9 cellular contexts compared by ENCODE assay signal in the genomic region with DNA sequence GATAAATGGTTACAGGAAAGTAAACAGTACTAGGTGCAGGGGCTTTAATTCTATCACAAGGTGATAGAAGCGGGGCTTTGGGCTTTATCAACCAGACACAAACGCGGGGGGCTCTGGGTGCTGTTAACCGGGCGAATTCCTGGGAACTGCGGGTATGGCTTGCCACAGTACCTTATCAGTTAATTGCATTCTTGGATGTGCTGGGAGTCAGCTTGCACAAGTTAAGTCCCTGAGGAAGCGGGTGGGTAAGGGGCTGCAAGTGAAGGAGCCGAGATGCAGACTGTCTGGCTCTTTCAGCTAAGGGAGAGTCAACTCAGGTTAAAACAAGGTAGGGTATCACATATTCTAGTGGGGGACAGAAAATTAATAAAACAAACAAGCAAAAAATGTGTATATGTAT. TPM values are rescaled to one million over a fixed set of nuclear protein-coding genes. Genes with fewer than 3 reads are reported as not detected.
DNase-seq lines count a peak whose midpoint lies in the region; ATAC-seq, FAIRE-seq and TF ChIP-seq lines count a peak whose summit lies in the region.
"Had no signal": no experiment of that assay in that cellular context is flagged by ENCODE, and none has a peak within 500 bp of the region (broad histone marks: within the 10 kb centered on the region; RNA-seq: fewer than 3 reads in every experiment).

No MANE protein-coding gene starts in this region.

- no peak for TF ChIP-seq RAD21 in GM12878 (IDR thresholded peaks at IDR 0.05; ENCODE audit: insufficient read depth, low read depth, low read length)

- H3K4me2 ChIP-seq in GM12878 (ENCODE audit: control insufficient read depth, insufficient read depth): peak overlapping the region; percentile 89

- no peaks in the 10 kb centered on the region for H3K27me3 ChIP-seq in GM12878 (replicated peaks in 1 of 2; ENCODE audit: control insufficient read depth in 2 of 2, insufficient read depth in 2 of 2, low read length in 1 of 2)

- in situ Hi-C loops in GM12878 (cut with MboI): no loop called here

- H2AFZ ChIP-seq in GM12878 (ENCODE audit: control insufficient read depth, low read depth, low read length): peak overlapping the region; percentile 83

- FAIRE-seq in GM12878 (lab: Jason Lieb, UNC): no peak

- intact Hi-C loops in GM12878 (cut with micrococcal nuclease; ENCODE audit: unreplicated experiment) (loop anchor here (2.0 to 5.0 kb wide), 3 partner anchors 79 to 199 kb away; no protein-coding TSS in a partner anchor), mucosa of descending colon (cut with DNase I, micrococcal nuclease) (no loop called here)

- RAD21 ChIA-PET in GM12878 (lab: Charles Lee; ENCODE audit: unreplicated experiment): interaction anchor here (0.8 to 1.7 kb wide), 8 partner anchors 67 to 224 kb away, joined by 3 to 10 read pairs (median 3); a partner anchor contains a TSS

- peak overlapping the region; percentile 64 for H3K9ac ChIP-seq in GM12878 (ENCODE audit: control insufficient read depth, insufficient read depth, low read length)

- peak overlapping the region; percentile 38 for H3K4me3 Mint-ChIP-seq in type B pancreatic cell

- SMC1A ChIA-PET in GM12878 (lab: Charles Lee; ENCODE audit: uncharacterized antibody, unreplicated experiment): interaction anchor here (0.8 to 3.3 kb wide), 12 partner anchors 14 to 310 kb away, joined by 3 to 12 read pairs (median 4); a partner anchor contains a TSS

- H3K9me3 Mint-ChIP-seq in type B pancreatic cell: no peaks in the 10 kb centered on the region

- no peaks in the 10 kb centered on the region for H3K36me3 Mint-ChIP-seq in type B pancreatic cell

- POLR2A ChIA-PET in GM12878 (lab: Charles Lee): interaction anchor here (0.6 to 1.5 kb wide), 3 partner anchors 111 to 496 kb away, joined by 3 to 4 read pairs (median 4); no protein-coding TSS in a partner anchor

- TF ChIP-seq POLR2A in GM12878 (IDR thresholded peaks at IDR 0.05; ENCODE audit: low read depth, low read length): no peak

- H3K36me3 ChIP-seq in GM12878 (ENCODE audit: control insufficient read depth in 2 of 2, insufficient read depth in 2 of 2, low read length in 1 of 2): no peaks in the 10 kb centered on the region
- no peaks in the 10 kb centered on the region for H3K36me3 ChIP-seq in mucosa of descending colon (ENCODE audit: low read depth)

- peaks cover 15% of the 10 kb centered on the region for H3K4me1 Mint-ChIP-seq in type B pancreatic cell (ENCODE audit: unreplicated experiment)

- peaks cover 6% of the 10 kb centered on the region for H3K27me3 Mint-ChIP-seq in type B pancreatic cell

- no peak for TF ChIP-seq EP300 in GM12878 (IDR thresholded peaks at IDR 0.05; ENCODE audit: borderline replicate concordance in 1 of 2, control insufficient read depth in 1 of 2, low read depth in 2 of 2, low read length in 2 of 2)

- H3K79me2 ChIP-seq in GM12878 (ENCODE audit: control insufficient read depth, insufficient read depth, low read length): no peaks in the 10 kb centered on the region

- 37% methylated on average over 8 of the region's 8 CpGs for WGBS in GM12878 (ENCODE audit: insufficient coverage, insufficient replicate concordance, low lambda C conversion rate, missing lambda C conversion rate)

- TF ChIP-seq CTCF in GM12878 (IDR thresholded peaks at IDR 0.05 in 2 of 3, conservative IDR thresholded peaks at IDR 0.05 in 1 of 3; ENCODE audit: control insufficient read depth in 2 of 3, extremely low read depth in 1 of 3, insufficient read depth in 1 of 3, low read depth in 3 of 3, low read length in 3 of 3) (no peak), mucosa of descending colon (IDR thresholded peaks at IDR 0.05) (no peak), type B pancreatic cell (conservative IDR thresholded peaks at IDR 0.05) (no peak)

- no peak overlapping the region for H3K27ac ChIP-seq in GM12878 (ENCODE audit: control insufficient read depth, insufficient read depth)

- CTCF ChIA-PET in GM12878 (lab: Yijun Ruan, JAX): interaction anchor here (1.0 to 1.8 kb wide), 3 partner anchors 16 to 159 kb away, joined by 3 to 6 read pairs (median 5); no protein-coding TSS in a partner anchor

- H3K9me3 ChIP-seq in GM12878 (replicated peaks; ENCODE audit: control insufficient read depth, insufficient read depth, low read length): no peaks in the 10 kb centered on the region
- H3K9me3 ChIP-seq in mucosa of descending colon: no peaks in the 10 kb centered on the region

- H3K4me1 ChIP-seq in GM12878 (ENCODE audit: control insufficient read depth, insufficient read depth, low read length) (peaks cover 13% of the 10 kb centered on the region), mucosa of descending colon (ENCODE audit: low read depth) (no peaks in the 10 kb centered on the region)

- no TSS peak for BruUV-seq in GM12878 (replicated peaks; lab: Mats Ljungman, UMichigan)

- no peaks in the 10 kb centered on the region for H4K20me1 ChIP-seq in GM12878 (ENCODE audit: control insufficient read depth, insufficient read depth)

- DNase-seq in activated naive CD4-positive, alpha-beta T cell treated with Interleukin-2 at 50 U/mL for 16 hours: peak; percentile 15
- DNase-seq in activated naive CD4-positive, alpha-beta T cell (lab: John Stamatoyannopoulos, UW): no peak
- DNase-seq in GM12878 (ENCODE audit: low read depth, low spot score) (no peak), mucosa of descending colon (no peak), type B pancreatic cell (ENCODE audit: extremely low spot score, unreplicated experiment) (no peak), glomerular visceral epithelial cell (ENCODE audit: extremely low spot score) (no peak), NOMO-1 treated with dmso at 0.1 percent for 144 hours (lab: John Stamatoyannopoulos, UW; ENCODE audit: unreplicated experiment) (no peak)
- DNase-seq: NCI-H1694 had no signal

- ATAC-seq in GM12878 (no peak; the same call in 2 of the 3 replicates), mucosa of descending colon (peak; percentile 5), HG02938 (IDR thresholded peaks at IDR 0.05; ENCODE audit: unreplicated experiment) (no peak)

- H3K4me3 ChIP-seq in GM12878 (peak overlapping the region; percentile 66), mucosa of descending colon (no peak overlapping the region)

- H3K27ac Mint-ChIP-seq in type B pancreatic cell: no peak overlapping the region

TF ChIP-seq in GM12878, 131 proteins besides CTCF, POLR2A, EP300 and RAD21 (continues in another document):
- TF ChIP-seq STAT1 (conservative IDR thresholded peaks at IDR 0.05) (no peak), HDAC2 (IDR thresholded peaks at IDR 0.05) (no peak), PML (IDR thresholded peaks at IDR 0.05; ENCODE audit: low read length) (no peak), SMAD1 (IDR thresholded peaks at IDR 0.05; ENCODE audit: low read depth, partially characterized antibody) (no peak)

RNA-seq across cellular contexts. Expression of a gene that starts 0.7 kb away (rescaled TPM):
- total RNA-seq in GM12878 (2013; cell fraction: nucleolus; rRNA removed): 28.7 and 29.3 TPM in 2 replicates
- total RNA-seq in GM12878 (2014; rRNA removed) (2.5 and 3.5 TPM in 2 replicates), GM12878 (2014; rRNA removed; fragmentation: Illumina TruSeq; extraction: Trizol) (3.7 and 4.0 TPM in 2 replicates), GM12878 (2021) (3.3 and 4.3 TPM in 2 replicates), mucosa of descending colon (1 to 10 TPM; 2.6 to 7.9 (median 7.5) TPM), type B pancreatic cell (ENCODE audit: low replicate concordance) (0.89 and 1.2 TPM in 2 replicates)
- polyA plus RNA-seq in GM12878 (2011; ENCODE audit: low read depth): 5.4 TPM
- polyA plus RNA-seq in GM12878 (2011; rRNA removed) (41.9 and 46.1 TPM in 2 replicates), GM12878 (2014; fragmentation: Illumina TruSeq; extraction: Trizol) (3.8 and 5.6 TPM in 2 replicates), GM12878 (2014; fragmentation: Nextera tagmentation; extraction: Ambion mirVana) (1 to 10 TPM; 2.4 to 2.5 TPM), GM12878 (2014; rRNA removed) (2.4 and 3.6 TPM in 2 replicates), GM12878 (2016; fragmentation: Nextera tagmentation; extraction: Ambion mirVana) (1 to 10 TPM; 3.0 to 3.3 TPM)
- 22.4 and 26.5 TPM in 2 replicates for polyA plus RNA-seq in GM12878 (2011; cell fraction: cytosol; rRNA removed)
- polyA plus RNA-seq in GM12878 (2011; cell fraction: nucleus; rRNA removed): 12.3 and 13.7 TPM in 2 replicates
- 3.9 and 7.3 TPM in 2 replicates for polyA plus RNA-seq in GM12878 (2012)
- 31.3 and 35.8 TPM in 2 replicates for polyA minus RNA-seq in GM12878 (2011; rRNA and poly(A)+ RNA removed)
- 12.2 and 15.4 TPM in 2 replicates for polyA minus RNA-seq in GM12878 (2011; cell fraction: cytosol; rRNA and poly(A)+ RNA removed)
- polyA minus RNA-seq in GM12878 (2011; cell fraction: nucleus; rRNA and poly(A)+ RNA removed): 7.5 and 10.7 TPM in 2 replicates

RNA-seq across cellular contexts. Expression of a gene that starts 22.3 kb away (rescaled TPM):
- total RNA-seq in GM12878 (2013; cell fraction: nucleolus; rRNA removed): not detected in 2 replicates
- total RNA-seq in GM12878 (2014; rRNA removed) (not detected in 2 replicates), GM12878 (2014; rRNA removed; fragmentation: Illumina TruSeq; extraction: Trizol) (not detected in 2 replicates), GM12878 (2021) (not detected in 2 replicates), mucosa of descending colon (under 1 TPM in 1 of 3 donors, not detected in 2; 0.12 TPM), type B pancreatic cell (ENCODE audit: low replicate concordance) (not detected in 2 replicates)
- polyA plus RNA-seq in GM12878 (2011; ENCODE audit: low read depth): not detected
- polyA plus RNA-seq in GM12878 (2011; rRNA removed) (not detected in 2 replicates), GM12878 (2014; fragmentation: Illumina TruSeq; extraction: Trizol) (not detected in 2 replicates), GM12878 (2014; fragmentation: Nextera tagmentation; extraction: Ambion mirVana) (not detected), GM12878 (2014; rRNA removed) (not detected in 2 replicates), GM12878 (2016; fragmentation: Nextera tagmentation; extraction: Ambion mirVana) (not detected)
- not detected in 2 replicates for polyA plus RNA-seq in GM12878 (2011; cell fraction: cytosol; rRNA removed)
- not detected in 2 replicates for polyA plus RNA-seq in GM12878 (2011; cell fraction: nucleus; rRNA removed)
- not detected in 2 replicates for polyA plus RNA-seq in GM12878 (2012)
- polyA minus RNA-seq in GM12878 (2011; rRNA and poly(A)+ RNA removed): not detected in 2 replicates
- polyA minus RNA-seq in GM12878 (2011; cell fraction: cytosol; rRNA and poly(A)+ RNA removed): not detected in 2 replicates
- not detected in 2 replicates for polyA minus RNA-seq in GM12878 (2011; cell fraction: nucleus; rRNA and poly(A)+ RNA removed)
